Comparison of ENCODE assay signal across 11 cellular contexts in genomic region chr11:16337421-16338213, GRCh38. TPM values are rescaled to one million over a fixed set of nuclear protein-coding genes. Genes with fewer than 3 reads are reported as not detected.
"Had no signal": no experiment of that assay in that cellular context is flagged by ENCODE, and none has a peak within 500 bp of the region (broad histone marks: within the 10 kb centered on the region; RNA-seq: fewer than 3 reads in every experiment).

No MANE protein-coding gene starts in this region.

- DNase-seq: activated CD4-positive, alpha-beta T cell treated with anti-CD3 and anti-CD28 coated beads for 48 hours; activated CD8-positive, alpha-beta memory T cell treated with anti-CD3 and anti-CD28 coated beads, Interleukin-2, amount 50 U/mL, for 48 hours; activated CD8-positive, alpha-beta T cell treated with anti-CD3 and anti-CD28 coated beads, Interleukin-2, amount 10 ng/mL, durations not matched to agents 7 days and 5 days; effector memory CD4-positive, alpha-beta T cell; immature natural killer cell; natural killer cell; thyroid gland; uterus had no signal

- H3K36me3 ChIP-seq: thyroid gland, uterus had no signal

- H3K4me1 ChIP-seq: right atrium auricular region, thyroid gland, uterus had no signal

- H3K9me3 ChIP-seq: right atrium auricular region, thyroid gland, uterus had no signal

- H3K4me3 ChIP-seq: coronary artery, right atrium auricular region, thyroid gland, uterus had no signal

- ATAC-seq: activated CD8-positive, alpha-beta T cell treated with anti-CD3 and anti-CD28 coated beads, Interleukin-2, amount 10 ng/mL, durations not matched to agents 7 days and 5 days; natural killer cell; stimulated activated effector memory CD8-positive, alpha-beta T cell treated with anti-CD3 and anti-CD28 coated beads, Interleukin-12 subunit alpha, Interleukin-12 subunit beta, amount 100 ng/mL, for 72 hours had no signal

- H3K27ac ChIP-seq: coronary artery, right atrium auricular region, thyroid gland, uterus had no signal

- H3K27me3 ChIP-seq: right atrium auricular region, thyroid gland, uterus had no signal

RNA-seq across cellular contexts. Expression of gene SOX6, which starts 18.7 kb away (rescaled TPM):
- total RNA-seq: activated CD8-positive, alpha-beta T cell treated with anti-CD3 and anti-CD28 coated beads, Interleukin-2, amount 10 ng/mL, durations not matched to agents 7 days and 5 days had no signal
- polyA plus RNA-seq: immature natural killer cell had no signal
